ENCODE assay signal across 8 cellular contexts in genomic region chr6:85640806-85641205, GRCh38. TPM values are rescaled to one million over a fixed set of nuclear protein-coding genes. Genes with fewer than 3 reads are reported as not detected.
DNase-seq lines count a peak whose midpoint lies in the region; ATAC-seq and TF ChIP-seq lines count a peak whose summit lies in the region.

No MANE protein-coding gene starts in this region.

- peaks cover 37% of the 10 kb centered on the region for H3K36me3 ChIP-seq in CD4-positive, CD25-positive, alpha-beta regulatory T cell (ENCODE audit: control insufficient read depth, insufficient read depth, low read length)

- peak overlapping the region; percentile 30 to 99 (median 97) for H3K27ac Mint-ChIP-seq in CD4-positive, CD25-positive, alpha-beta regulatory T cell
- H3K27ac Mint-ChIP-seq in natural killer cell treated with Interleukin-12 subunit alpha and Interleukin-12 subunit beta and Interleukin-15 and Interleukin-18, amount 100 ng/mL, for 72 hours = peak overlapping the region; percentile 82 to 90

- peaks cover 47 to 74% (median 59%) of the 10 kb centered on the region in 4 donors for H3K4me1 Mint-ChIP-seq in CD4-positive, CD25-positive, alpha-beta regulatory T cell
- H3K4me1 Mint-ChIP-seq in natural killer cell treated with Interleukin-12 subunit alpha and Interleukin-12 subunit beta and Interleukin-15 and Interleukin-18, amount 100 ng/mL, for 72 hours (ENCODE audit: low read depth in 2 of 2) = peaks cover 48 to 59% of the 10 kb centered on the region in 2 donors

- peaks cover 0 to 6% (median 0%) of the 10 kb centered on the region in 7 donors for H3K9me3 Mint-ChIP-seq in CD4-positive, CD25-positive, alpha-beta regulatory T cell
- H3K9me3 Mint-ChIP-seq in natural killer cell treated with Interleukin-12 subunit alpha and Interleukin-12 subunit beta and Interleukin-15 and Interleukin-18, amount 100 ng/mL, for 72 hours = peaks cover 4% of the 10 kb centered on the region

- peak overlapping the region; percentile 99 for H3K27ac ChIP-seq in CD4-positive, CD25-positive, alpha-beta regulatory T cell (ENCODE audit: insufficient read depth, low read length, poor library complexity, severe bottlenecking)
- peak overlapping the region in 4 of 59 donors; percentile 45 to 99 (median 97) for H3K27ac ChIP-seq in dorsolateral prefrontal cortex

- DNase-seq in CD4-positive, CD25-positive, alpha-beta regulatory T cell = no peak
- peak; percentile 70 for DNase-seq in LHCN-M2 (ENCODE audit: low read depth)
- no peak for DNase-seq in dorsolateral prefrontal cortex
- no peak for DNase-seq in natural killer cell treated with Interleukin-12 subunit alpha and Interleukin-12 subunit beta and Interleukin-15 and Interleukin-18, amount 100 ng/mL, for 72 hours (ENCODE audit: low spot score)
- DNase-seq in kidney tubule cell (ENCODE audit: low spot score) = no peak
- no peak for DNase-seq in cerebellum (ENCODE audit: low spot score)

- H3K36me3 Mint-ChIP-seq in CD4-positive, CD25-positive, alpha-beta regulatory T cell = peaks cover 43% of the 10 kb centered on the region
- peaks cover 49% of the 10 kb centered on the region for H3K36me3 Mint-ChIP-seq in natural killer cell treated with Interleukin-12 subunit alpha and Interleukin-12 subunit beta and Interleukin-15 and Interleukin-18, amount 100 ng/mL, for 72 hours

- TF ChIP-seq CTCF in dorsolateral prefrontal cortex (IDR thresholded peaks at IDR 0.05 in 54 of 56, conservative IDR thresholded peaks at IDR 0.05 in 2 of 56; ENCODE audit: low read depth in 1 of 56, partially characterized antibody in 56 of 56) = no peak

- H3K27me3 Mint-ChIP-seq in CD4-positive, CD25-positive, alpha-beta regulatory T cell = peaks cover 6% of the 10 kb centered on the region
- no peaks in the 10 kb centered on the region for H3K27me3 Mint-ChIP-seq in natural killer cell treated with Interleukin-12 subunit alpha and Interleukin-12 subunit beta and Interleukin-15 and Interleukin-18, amount 100 ng/mL, for 72 hours

- H3K4me1 ChIP-seq in CD4-positive, CD25-positive, alpha-beta regulatory T cell (ENCODE audit: control insufficient read depth, insufficient read depth, low read length, poor library complexity, severe bottlenecking) = peaks cover 48% of the 10 kb centered on the region

- no peak for ATAC-seq in CD4-positive, CD25-positive, alpha-beta regulatory T cell (ENCODE audit: low read depth in 2 of 2)
- no peak for ATAC-seq in natural killer cell treated with Interleukin-12 subunit alpha and Interleukin-12 subunit beta and Interleukin-15 and Interleukin-18, amount 100 ng/mL, for 72 hours
- no peak for ATAC-seq in HG02973 (IDR thresholded peaks at IDR 0.05; ENCODE audit: unreplicated experiment)
- ATAC-seq in HG02970 (IDR thresholded peaks at IDR 0.05; ENCODE audit: low FRiP score, unreplicated experiment) = no peak

- H3K4me3 Mint-ChIP-seq in CD4-positive, CD25-positive, alpha-beta regulatory T cell = peak overlapping the region; percentile 89 to 98 (median 94)
- H3K4me3 Mint-ChIP-seq in natural killer cell treated with Interleukin-12 subunit alpha and Interleukin-12 subunit beta and Interleukin-15 and Interleukin-18, amount 100 ng/mL, for 72 hours = peak overlapping the region; percentile 99

- intact Hi-C loops in dorsolateral prefrontal cortex (cut with DNase I) = no loop called here

- peak overlapping the region; percentile 92 for H3K4me3 ChIP-seq in CD4-positive, CD25-positive, alpha-beta regulatory T cell (ENCODE audit: low read depth, low read length)
- peak overlapping the region in 54 of 59 donors; percentile 72 to 100 (median 96) for H3K4me3 ChIP-seq in dorsolateral prefrontal cortex

- H3K27me3 ChIP-seq in CD4-positive, CD25-positive, alpha-beta regulatory T cell (ENCODE audit: control insufficient read depth, insufficient read depth, low read length) = no peaks in the 10 kb centered on the region
- no peaks in the 10 kb centered on the region for H3K27me3 ChIP-seq in dorsolateral prefrontal cortex

- no peaks in the 10 kb centered on the region for H3K9me3 ChIP-seq in CD4-positive, CD25-positive, alpha-beta regulatory T cell (ENCODE audit: control insufficient read depth in 2 of 2, low read length in 2 of 2)

RNA-seq across cellular contexts. Expression of gene SYNCRIP, which starts 1.9 kb away (rescaled TPM):
- 82.3 TPM for total RNA-seq in CD4-positive, CD25-positive, alpha-beta regulatory T cell
- polyA plus RNA-seq in CD4-positive, CD25-positive, alpha-beta regulatory T cell = 10 to 100 TPM; 56.4 to 76.5 (median 71.0) TPM
- total RNA-seq in LHCN-M2 (2014; rRNA removed) (107 and 121 TPM in 2 replicates), dorsolateral prefrontal cortex (10 to 100 TPM; 36.9 to 66.3 (median 53.8) TPM), cerebellum (95.2 TPM)
- polyA plus RNA-seq in LHCN-M2 (2012) = 81.2 TPM
- 100 to 1,000 TPM; 142 to 150 TPM for total RNA-seq in natural killer cell treated with Interleukin-12 subunit alpha and Interleukin-12 subunit beta and Interleukin-15 and Interleukin-18, amount 100 ng/mL, for 72 hours

RNA-seq across cellular contexts. Expression of gene SNX14, which starts 47.1 kb away (rescaled TPM):
- total RNA-seq in CD4-positive, CD25-positive, alpha-beta regulatory T cell = 46.1 TPM
- polyA plus RNA-seq in CD4-positive, CD25-positive, alpha-beta regulatory T cell = 10 to 100 TPM; 50.4 to 63.2 (median 52.3) TPM
- total RNA-seq in LHCN-M2 (2014; rRNA removed) (96.1 and 116 TPM in 2 replicates), dorsolateral prefrontal cortex (100 to 1,000 TPM in 46 of 120 experiments, 10 to 100 TPM in 74; 64.2 to 128 (median 96.7) TPM), cerebellum (125 TPM)
- polyA plus RNA-seq in LHCN-M2 (2012) = 37.2 TPM
- 10 to 100 TPM; 78.3 to 88.0 TPM for total RNA-seq in natural killer cell treated with Interleukin-12 subunit alpha and Interleukin-12 subunit beta and Interleukin-15 and Interleukin-18, amount 100 ng/mL, for 72 hours
